ENCODE assay signal across 8 cellular contexts in genomic region chr2:9333591-9334171, GRCh38.
DNase-seq lines count a peak whose midpoint lies in the region; ATAC-seq and TF ChIP-seq lines count a peak whose summit lies in the region.

No MANE protein-coding gene starts in this region.

- H3K4me3 ChIP-seq in foreskin fibroblast (ENCODE audit: low read depth in 1 of 2, low read length in 2 of 2): no peak overlapping the region

- peak; percentile 81 for ATAC-seq in omental fat pad (ENCODE audit: low FRiP score)
- no peak for ATAC-seq in HG02642 (IDR thresholded peaks at IDR 0.05; ENCODE audit: poor library complexity, unreplicated experiment)
- ATAC-seq in HG02840 (IDR thresholded peaks at IDR 0.05; ENCODE audit: low FRiP score, unreplicated experiment): no peak

- peak; percentile 29 for DNase-seq in NCI-H2029 (lab: John Stamatoyannopoulos, UW)
- DNase-seq in NCI-H2029 treated with DMSO at 0.1 percent for 48 hours (lab: John Stamatoyannopoulos, UW): no peak
- peak; percentile 70 for DNase-seq in MV-4-11 (lab: John Stamatoyannopoulos, UW)
- DNase-seq in SW480 (ENCODE audit: low spot score): peak; percentile 80
- DNase-seq in foreskin fibroblast: peak; percentile 73 to 88
- DNase-seq in omental fat pad (ENCODE audit: low spot score): no peak

- TF ChIP-seq CTCF in foreskin fibroblast (IDR thresholded peaks at IDR 0.05; ENCODE audit: low read depth, low read length): peak; percentile 89
- TF ChIP-seq CTCF in omental fat pad (IDR thresholded peaks at IDR 0.05): no peak

Comparison
In these comparisons a context has a peak if more than half of its experiments do, and no peak if none do; other contexts are left out.
1. DNase-seq: peak in NCI-H2029 (single experiment), MV-4-11 (single experiment), SW480 (single experiment) and foreskin fibroblast (2 of 2); none in NCI-H2029 treated with DMSO at 0.1 percent for 48 hours (single experiment) and omental fat pad (single experiment).